Comparison of ENCODE assay signal across 8 cellular contexts in genomic region chr6:79076160-79076559, GRCh38. TPM values are rescaled to one million over a fixed set of nuclear protein-coding genes. Genes with fewer than 3 reads are reported as not detected.
DNase-seq lines count a peak whose midpoint lies in the region; ATAC-seq and TF ChIP-seq lines count a peak whose summit lies in the region.

No MANE protein-coding gene starts in this region.

- H3K14ac ChIP-seq in mesenchymal stem cell (ENCODE audit: low read length in 2 of 2), result no peak overlapping the region

- H3K4me1 ChIP-seq in DOHH2 (ENCODE audit: control insufficient read depth, low read length) (peaks cover 65% of the 10 kb centered on the region), MM.1S (ENCODE audit: low read length) (peaks cover 53% of the 10 kb centered on the region), mesenchymal stem cell (ENCODE audit: control insufficient read depth, insufficient read depth, low read depth, low read length) (peaks cover 2% of the 10 kb centered on the region)

- H3K9me3 ChIP-seq in DOHH2 (ENCODE audit: control insufficient read depth, insufficient read depth, low read length), result no peaks in the 10 kb centered on the region
- no peaks in the 10 kb centered on the region for H3K9me3 ChIP-seq in MM.1S (replicated peaks; ENCODE audit: insufficient read depth, low read length)
- no peaks in the 10 kb centered on the region for H3K9me3 ChIP-seq in mesenchymal stem cell (ENCODE audit: control insufficient read depth, low read length)

- no peak overlapping the region for H4K8ac ChIP-seq in mesenchymal stem cell (ENCODE audit: low read length)

- H4K91ac ChIP-seq in mesenchymal stem cell (ENCODE audit: low read length), result no peak overlapping the region

- H2BK120ac ChIP-seq in mesenchymal stem cell (ENCODE audit: low read depth, low read length), result no peak overlapping the region

- H4K20me1 ChIP-seq in DOHH2 (ENCODE audit: control insufficient read depth, insufficient read depth, low read depth, low read length) (peaks cover 33% of the 10 kb centered on the region), MM.1S (ENCODE audit: insufficient read depth, low read length) (no peaks in the 10 kb centered on the region)

- WGBS in mesenchymal stem cell, result 5% methylated on average over 5 of the region's 5 CpGs

- H3K79me2 ChIP-seq in DOHH2 (ENCODE audit: control insufficient read depth, low read length) (peaks cover 77% of the 10 kb centered on the region), MM.1S (ENCODE audit: low read length) (peaks cover 56% of the 10 kb centered on the region)

- ATAC-seq in GM18873 (IDR thresholded peaks at IDR 0.05; ENCODE audit: low FRiP score, unreplicated experiment), result no peak

- H3K4me3 ChIP-seq in DOHH2 (ENCODE audit: low read length), result peak overlapping the region; percentile 94
- peak overlapping the region; percentile 68 for H3K4me3 ChIP-seq in MM.1S (ENCODE audit: low read length)
- peak overlapping the region; percentile 82 for H3K4me3 ChIP-seq in brain microvascular endothelial cell (ENCODE audit: low read depth, low read length)
- peak overlapping the region in 1 of 2 experiments; percentile 80 for H3K4me3 ChIP-seq in mesenchymal stem cell (ENCODE audit: insufficient read depth in 1 of 2, low read depth in 1 of 2, low read length in 2 of 2)

- H3K23ac ChIP-seq in mesenchymal stem cell (ENCODE audit: low read length in 2 of 2), result no peak overlapping the region

- H3K36me3 ChIP-seq in DOHH2 (ENCODE audit: control insufficient read depth, low read length), result peaks cover 58% of the 10 kb centered on the region
- H3K36me3 ChIP-seq in MM.1S (replicated peaks; ENCODE audit: insufficient read depth, low read length), result peaks cover 3% of the 10 kb centered on the region; the same call in 1 of the 2 replicates
- no peaks in the 10 kb centered on the region for H3K36me3 ChIP-seq in brain microvascular endothelial cell (replicated peaks)
- peaks cover 0 to 3% of the 10 kb centered on the region in 2 experiments for H3K36me3 ChIP-seq in mesenchymal stem cell (ENCODE audit: control insufficient read depth in 1 of 2, insufficient read depth in 2 of 2, low read depth in 1 of 2, low read length in 2 of 2)

- H2AFZ ChIP-seq in MM.1S (ENCODE audit: low read length) (no peak overlapping the region), mesenchymal stem cell (ENCODE audit: low read depth, low read length) (no peak overlapping the region)

- DNase-seq in MM.1S (no peak), brain microvascular endothelial cell (no peak), mesenchymal stem cell (peak; percentile 35), KG1 (lab: John Stamatoyannopoulos, UW) (no peak), midbrain (lab: John Stamatoyannopoulos, UW) (no peak), NCI-H774 (lab: John Stamatoyannopoulos, UW) (no peak)

- no peak overlapping the region for H2AK5ac ChIP-seq in mesenchymal stem cell (ENCODE audit: low read length, severe bottlenecking)

- peak overlapping the region; percentile 43; the same call in 1 of the 2 replicates for H3K9ac ChIP-seq in MM.1S (ENCODE audit: low read length)
- H3K9ac ChIP-seq in mesenchymal stem cell (ENCODE audit: low read length), result peak overlapping the region; percentile 94

- no peak overlapping the region for H2BK15ac ChIP-seq in mesenchymal stem cell (ENCODE audit: low read depth, poor library complexity, severe bottlenecking)

- no peak overlapping the region for H3K4ac ChIP-seq in mesenchymal stem cell (ENCODE audit: low read depth in 1 of 2, low read length in 2 of 2)

- peaks cover 10% of the 10 kb centered on the region for H3F3A ChIP-seq in DOHH2 (ENCODE audit: control insufficient read depth, insufficient read depth)
- H3F3A ChIP-seq in MM.1S (ENCODE audit: insufficient read depth, low read length), result peaks cover 34% of the 10 kb centered on the region

- H3K9me2 ChIP-seq in DOHH2 (replicated peaks; ENCODE audit: control insufficient read depth, low read length) (no peaks in the 10 kb centered on the region), MM.1S (replicated peaks; ENCODE audit: insufficient read depth, low read length) (no peaks in the 10 kb centered on the region)

- H3K18ac ChIP-seq in mesenchymal stem cell (ENCODE audit: low read depth in 1 of 2, low read length in 2 of 2), result no peak overlapping the region

- TF ChIP-seq CTCF in DOHH2 (IDR thresholded peaks at IDR 0.05; ENCODE audit: low read depth, low read length, poor library complexity, severe bottlenecking), result no peak
- no peak for TF ChIP-seq CTCF in MM.1S (IDR thresholded peaks at IDR 0.05; ENCODE audit: low read length)
- TF ChIP-seq CTCF in brain microvascular endothelial cell (IDR thresholded peaks at IDR 0.05; ENCODE audit: low read depth, low read length, missing control alignments), result no peak

- H3K4me2 ChIP-seq in DOHH2 (ENCODE audit: low read length) (peak overlapping the region; percentile 71), MM.1S (ENCODE audit: low read depth, low read length) (peak overlapping the region; percentile 62), mesenchymal stem cell (ENCODE audit: low read length, poor library complexity, severe bottlenecking) (peak overlapping the region; percentile 75)

- no peak overlapping the region for H2BK5ac ChIP-seq in mesenchymal stem cell (ENCODE audit: low read depth, low read length, poor library complexity, severe bottlenecking)

- in situ Hi-C loops in brain microvascular endothelial cell (cut with HindIII; ENCODE audit: low pct_ligation_motif_present, low sequenced_read_pairs), result no loop called here

- H3K27ac ChIP-seq in DOHH2 (ENCODE audit: low read depth, low read length) (0 out of 2 replicates have a peak overlapping the region, but pooled peaks have one; percentile 77), MM.1S (ENCODE audit: low read length) (peak overlapping the region; percentile 44; the same call in 1 of the 2 replicates), brain microvascular endothelial cell (peak overlapping the region; percentile 88), mesenchymal stem cell (ENCODE audit: low read length, poor library complexity, severe bottlenecking) (no peak overlapping the region)

- no peak overlapping the region for H2BK12ac ChIP-seq in mesenchymal stem cell (ENCODE audit: low read length in 2 of 2)

- H3K79me1 ChIP-seq in mesenchymal stem cell (replicated peaks; ENCODE audit: low read length, poor library complexity, severe bottlenecking), result no peaks in the 10 kb centered on the region

- H3K27me3 ChIP-seq in DOHH2 (ENCODE audit: control insufficient read depth, low read length) (no peaks in the 10 kb centered on the region), MM.1S (replicated peaks; ENCODE audit: insufficient read depth, low read length) (no peaks in the 10 kb centered on the region), brain microvascular endothelial cell (replicated peaks) (no peaks in the 10 kb centered on the region), mesenchymal stem cell (ENCODE audit: control insufficient read depth in 1 of 2, insufficient read depth in 1 of 2, low read length in 2 of 2) (no peaks in the 10 kb centered on the region)

RNA-seq across cellular contexts. Expression of gene PHIP, which starts 1.9 kb away (rescaled TPM):
- polyA plus RNA-seq in mesenchymal stem cell (2013, experiment 1 of 2), result 7.2 TPM
- 6.6 TPM for polyA plus RNA-seq in mesenchymal stem cell (2013, experiment 2 of 2)
